ENCODE assay signal across 20 cellular contexts in the genomic region with DNA sequence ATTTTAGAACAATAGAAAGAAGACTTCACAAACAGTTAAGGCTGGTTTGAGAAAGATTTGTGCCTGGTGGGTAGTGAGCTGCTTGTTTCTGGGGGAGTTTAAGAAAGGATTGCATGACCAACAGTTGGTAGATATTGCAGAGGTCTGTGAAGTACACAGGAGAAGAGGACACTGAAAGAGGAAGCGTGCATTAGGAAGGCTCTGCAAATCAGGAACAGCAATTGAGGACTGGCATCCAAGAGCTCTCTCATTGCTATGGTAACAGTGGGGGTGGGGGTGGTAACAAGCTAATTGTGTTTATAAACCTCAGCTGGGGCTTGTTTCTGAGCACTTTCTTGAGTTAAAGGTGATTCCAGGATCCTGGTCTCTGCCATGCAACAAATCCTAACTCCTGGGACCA.
A peak's percentile ranks its signal among the peaks of the same experiment; 100 is the strongest.
DNase-seq lines count a peak whose midpoint lies in the region; ATAC-seq and TF ChIP-seq lines count a peak whose summit lies in the region.
"Had no signal": no experiment of that assay in that cellular context is flagged by ENCODE, and none has a peak within 500 bp of the region (broad histone marks: within the 10 kb centered on the region; RNA-seq: fewer than 3 reads in every experiment).

No MANE protein-coding gene starts in this region.

- H3K4me3 Mint-ChIP-seq in IgD-negative memory B cell = no peak overlapping the region
- H3K4me3 Mint-ChIP-seq in dendritic cell treated with granulocyte-macrophage colony-stimulating factor and Interleukin-4, amounts not matched to agents 40 ng/mL and 50 ng/mL, for 4 days = no peak overlapping the region
- H3K4me3 Mint-ChIP-seq: activated naive CD4-positive, alpha-beta T cell treated with anti-CD3 and anti-CD28 coated beads, Interleukin-2, amount 10 ng/mL, durations not matched to agents 7 days and 5 days; brain; effector memory CD8-positive, alpha-beta T cell had no signal

- H3K9me3 ChIP-seq in heart left ventricle (no peaks in the 10 kb centered on the region), left ventricle myocardium inferior (replicated peaks) (no peaks in the 10 kb centered on the region), upper lobe of right lung (no peaks in the 10 kb centered on the region), WERI-Rb-1 (ENCODE audit: severe bottlenecking) (peaks cover 3% of the 10 kb centered on the region)
- H3K9me3 ChIP-seq: gastrocnemius medialis, prostate gland, transverse colon had no signal

- H3K9me3 Mint-ChIP-seq in IgD-negative memory B cell = no peaks in the 10 kb centered on the region
- H3K9me3 Mint-ChIP-seq in dendritic cell treated with granulocyte-macrophage colony-stimulating factor and Interleukin-4, amounts not matched to agents 40 ng/mL and 50 ng/mL, for 4 days = peaks cover 9% of the 10 kb centered on the region
- H3K9me3 Mint-ChIP-seq: activated naive CD4-positive, alpha-beta T cell treated with anti-CD3 and anti-CD28 coated beads, Interleukin-2, amount 10 ng/mL, durations not matched to agents 7 days and 5 days; effector memory CD8-positive, alpha-beta T cell had no signal

- WGBS in heart left ventricle, 4 donors = 65 to 78% (median 73%) methylated on average over 1 of the region's 1 CpG

- H3K4me3 ChIP-seq in heart left ventricle = no peak overlapping the region
- no peak overlapping the region for H3K4me3 ChIP-seq in left ventricle myocardium inferior
- H3K4me3 ChIP-seq in upper lobe of right lung = no peak overlapping the region
- H3K4me3 ChIP-seq in WERI-Rb-1 (ENCODE audit: low read depth, low read length) = no peak overlapping the region
- H3K4me3 ChIP-seq: gastrocnemius medialis, prostate gland, transverse colon had no signal

- intact Hi-C loops in heart left ventricle (cut with DNase I) = loop anchor here in 1 of 10 donors (10.0 kb wide), 1 partner anchor 66 kb away; no protein-coding TSS in a partner anchor
- intact Hi-C loops in left ventricle myocardium inferior (cut with micrococcal nuclease) = no loop called here
- intact Hi-C loops in dendritic cell treated with granulocyte-macrophage colony-stimulating factor and Interleukin-4, amounts not matched to agents 40 ng/mL and 50 ng/mL, for 4 days (cut with micrococcal nuclease) = loop anchor here (10.0 kb wide), 1 partner anchor 204 kb away; no protein-coding TSS in a partner anchor
- intact Hi-C loops in upper lobe of right lung (cut with DNase I) = no loop called here

- TF ChIP-seq CTCF in heart left ventricle (IDR thresholded peaks at IDR 0.05) (no peak), left ventricle myocardium inferior (IDR thresholded peaks at IDR 0.05; ENCODE audit: borderline replicate concordance) (no peak), upper lobe of right lung (IDR thresholded peaks at IDR 0.05) (no peak), WERI-Rb-1 (IDR thresholded peaks at IDR 0.05; ENCODE audit: low read depth, low read length) (no peak)

- peak overlapping the region in 1 of 12 donors; percentile 15 for H3K27ac ChIP-seq in heart left ventricle
- no peak overlapping the region for H3K27ac ChIP-seq in left ventricle myocardium inferior (replicated peaks)
- H3K27ac ChIP-seq in upper lobe of right lung = no peak overlapping the region
- H3K27ac ChIP-seq in WERI-Rb-1 = no peak overlapping the region
- H3K27ac ChIP-seq: gastrocnemius medialis, prostate gland, transverse colon had no signal

- H3K36me3 Mint-ChIP-seq in IgD-negative memory B cell = no peaks in the 10 kb centered on the region
- no peaks in the 10 kb centered on the region for H3K36me3 Mint-ChIP-seq in dendritic cell treated with granulocyte-macrophage colony-stimulating factor and Interleukin-4, amounts not matched to agents 40 ng/mL and 50 ng/mL, for 4 days (ENCODE audit: low read depth)
- H3K36me3 Mint-ChIP-seq: activated naive CD4-positive, alpha-beta T cell treated with anti-CD3 and anti-CD28 coated beads, Interleukin-2, amount 10 ng/mL, durations not matched to agents 7 days and 5 days; brain had no signal

- peak in 3 of 4 donors; percentile 50 to 68 (median 65) for ATAC-seq in heart left ventricle
- peak; percentile 84 for ATAC-seq in upper lobe of right lung
- ATAC-seq in HG03354 (IDR thresholded peaks at IDR 0.05; ENCODE audit: poor library complexity, severe bottlenecking, unreplicated experiment) = no peak
- ATAC-seq: effector memory CD8-positive, alpha-beta T cell; gastrocnemius medialis had no signal

- no peak for TF ChIP-seq POLR2A in heart left ventricle (IDR thresholded peaks at IDR 0.05)

- H3K4me1 Mint-ChIP-seq in IgD-negative memory B cell = peaks cover 0 to 4% (median 2%) of the 10 kb centered on the region in 3 donors
- peaks cover 57% of the 10 kb centered on the region for H3K4me1 Mint-ChIP-seq in dendritic cell treated with granulocyte-macrophage colony-stimulating factor and Interleukin-4, amounts not matched to agents 40 ng/mL and 50 ng/mL, for 4 days (ENCODE audit: low read depth)

- DNase-seq in heart left ventricle (peak in 2 of 5 donors; percentile 13 to 20), left ventricle myocardium inferior (no peak), upper lobe of right lung (no peak), NCI-H510A (lab: John Stamatoyannopoulos, UW) (no peak), WERI-Rb-1 (no peak)
- DNase-seq: activated naive CD4-positive, alpha-beta T cell treated with anti-CD3 and anti-CD28 coated beads, Interleukin-2, amount 10 ng/mL, durations not matched to agents 7 days and 5 days; effector memory CD8-positive, alpha-beta T cell; gastrocnemius medialis; IMR-90; NCI-H1436 treated with DMSO at 0.1 percent for 48 hours; NCI-H524 treated with DMSO at 0.1 percent for 48 hours; SHP77 treated with DMSO at 0.1 percent for 48 hours; stimulated activated CD4-positive, alpha-beta T cell treated with anti-CD3 and anti-CD28 coated beads, Interleukin-1b, Interleukin-23, amount 100 ng/mL, for 48 hours; stimulated activated CD8-positive, alpha-beta memory T cell treated with anti-CD3 and anti-CD28 coated beads, Interleukin-4, amount 100 ng/mL, for 48 hours; transverse colon had no signal

- H3K4me1 ChIP-seq in heart left ventricle (peaks cover 0 to 16% (median 0%) of the 10 kb centered on the region in 12 donors), left ventricle myocardium inferior (no peaks in the 10 kb centered on the region), upper lobe of right lung (no peaks in the 10 kb centered on the region)
- H3K4me1 ChIP-seq: gastrocnemius medialis, prostate gland had no signal

- H3K27ac Mint-ChIP-seq in IgD-negative memory B cell = peak overlapping the region in 2 of 3 donors; percentile 46 to 72
- peak overlapping the region; percentile 76 for H3K27ac Mint-ChIP-seq in dendritic cell treated with granulocyte-macrophage colony-stimulating factor and Interleukin-4, amounts not matched to agents 40 ng/mL and 50 ng/mL, for 4 days
- H3K27ac Mint-ChIP-seq: activated naive CD4-positive, alpha-beta T cell treated with anti-CD3 and anti-CD28 coated beads, Interleukin-2, amount 10 ng/mL, durations not matched to agents 7 days and 5 days; effector memory CD8-positive, alpha-beta T cell had no signal

- no peaks in the 10 kb centered on the region for H3K27me3 Mint-ChIP-seq in IgD-negative memory B cell
- no peaks in the 10 kb centered on the region for H3K27me3 Mint-ChIP-seq in dendritic cell treated with granulocyte-macrophage colony-stimulating factor and Interleukin-4, amounts not matched to agents 40 ng/mL and 50 ng/mL, for 4 days
- H3K27me3 Mint-ChIP-seq: effector memory CD8-positive, alpha-beta T cell had no signal

- no peaks in the 10 kb centered on the region for H3K27me3 ChIP-seq in heart left ventricle
- no peaks in the 10 kb centered on the region for H3K27me3 ChIP-seq in left ventricle myocardium inferior (ENCODE audit: low read depth)
- no peaks in the 10 kb centered on the region for H3K27me3 ChIP-seq in upper lobe of right lung
- no peaks in the 10 kb centered on the region for H3K27me3 ChIP-seq in WERI-Rb-1 (ENCODE audit: insufficient read depth, low read depth, severe bottlenecking)
- H3K27me3 ChIP-seq: gastrocnemius medialis, transverse colon had no signal

- H3K36me3 ChIP-seq in heart left ventricle (no peaks in the 10 kb centered on the region), left ventricle myocardium inferior (no peaks in the 10 kb centered on the region), upper lobe of right lung (no peaks in the 10 kb centered on the region), WERI-Rb-1 (no peaks in the 10 kb centered on the region)
- H3K36me3 ChIP-seq: gastrocnemius medialis, prostate gland, transverse colon had no signal
